In genomic region chr15:41827880-41828746, GRCh38 we compare ENCODE assay signal across 8 cellular contexts. TPM values are rescaled to one million over a fixed set of nuclear protein-coding genes. Genes with fewer than 3 reads are reported as not detected.
DNase-seq lines count a peak whose midpoint lies in the region; ATAC-seq and TF ChIP-seq lines count a peak whose summit lies in the region.

Gene JMJD7, plus strand, starts transcription at chr15:41828092. Its CDS starts 33 bp downstream, at chr15:41828125.

- H3K27me3 Mint-ChIP-seq in activated T-cell treated with anti-CD3 and anti-CD28 coated beads, Interleukin-2, amount 50 U/mL, for 4 hours (ENCODE audit: low read depth), result no peaks in the 10 kb centered on the region

- DNase-seq in CMK (ENCODE audit: low read depth) (peak; percentile 61), myocyte (ENCODE audit: low read depth) (peak; percentile 90)
- peak; percentile 98 for DNase-seq in activated T-cell treated with anti-CD3 and anti-CD28 coated beads, Interleukin-2, amount 50 U/mL, for 4 hours
- DNase-seq in stimulated activated CD8-positive, alpha-beta memory T cell treated with anti-CD3 and anti-CD28 coated beads, Interleukin-7, amount 100 ng/mL, for 24 hours (ENCODE audit: low read depth), result peak; percentile 96

- H3K36me3 ChIP-seq in HUES6 (ENCODE audit: control insufficient read depth, insufficient read depth, low read length), result peaks cover 19% of the 10 kb centered on the region

- H3K4me1 ChIP-seq in HUES6 (ENCODE audit: control insufficient read depth, insufficient read depth, low read length), result peaks cover 7% of the 10 kb centered on the region; the same call in 1 of the 2 replicates

- no peaks in the 10 kb centered on the region; the same call in 1 of the 2 replicates for H3K27me3 ChIP-seq in HUES6 (ENCODE audit: control insufficient read depth, insufficient read depth, low read length)

- no peaks in the 10 kb centered on the region for H3K9me3 ChIP-seq in HUES6 (ENCODE audit: control insufficient read depth, insufficient read depth, low read depth, low read length)

- H3K9me3 Mint-ChIP-seq in activated T-cell treated with anti-CD3 and anti-CD28 coated beads, Interleukin-2, amount 50 U/mL, for 4 hours, result no peaks in the 10 kb centered on the region

- peak within 1 kb of the TSS; percentile 88 for H3K9ac ChIP-seq in HUES6 (ENCODE audit: low read length)

- H3K36me3 Mint-ChIP-seq in activated T-cell treated with anti-CD3 and anti-CD28 coated beads, Interleukin-2, amount 50 U/mL, for 4 hours (ENCODE audit: insufficient read depth), result peaks cover 2% of the 10 kb centered on the region

- peak; percentile 18 for ATAC-seq in GM19468 (IDR thresholded peaks at IDR 0.05; ENCODE audit: extremely low read depth, unreplicated experiment)
- peak; percentile 92 to 93 for ATAC-seq in activated T-cell treated with anti-CD3 and anti-CD28 coated beads, Interleukin-2, amount 50 U/mL, for 4 hours
- peak; percentile 90 for ATAC-seq in esophagus mucosa

- peak within 1 kb of the TSS; percentile 91 for H3K4me3 Mint-ChIP-seq in activated T-cell treated with anti-CD3 and anti-CD28 coated beads, Interleukin-2, amount 50 U/mL, for 4 hours

- peak within 1 kb of the TSS; percentile 99 for H3K4me3 ChIP-seq in HUES6 (ENCODE audit: low read depth, low read length)

- no peak within 1 kb of the TSS for H3K27ac ChIP-seq in HUES6 (ENCODE audit: low read depth, low read length)

- peaks cover 42% of the 10 kb centered on the region for H3K4me1 Mint-ChIP-seq in activated T-cell treated with anti-CD3 and anti-CD28 coated beads, Interleukin-2, amount 50 U/mL, for 4 hours (ENCODE audit: low read depth)

TF ChIP-seq in PFSK-1, 5 proteins besides CTCF, POLR2A, EP300 and RAD21:
- TF ChIP-seq POLR2AphosphoS5 (IDR thresholded peaks at IDR 0.05; ENCODE audit: low read depth, low read length) (peak; percentile 94), REST (IDR thresholded peaks at IDR 0.05; ENCODE audit: insufficient read depth in 1 of 2, low read depth in 2 of 2, low read length in 2 of 2) (no peak), FOXP2 (optimal IDR thresholded peaks at IDR 0.05; ENCODE audit: borderline replicate concordance, extremely low read depth, extremely low read length, insufficient read depth) (peak; percentile 53), TAF1 (IDR thresholded peaks at IDR 0.05; ENCODE audit: borderline replicate concordance, insufficient read depth, low read length) (peak; percentile 77; the same call in 1 of the 2 replicates)
TF ChIP-seq in PFSK-1: peak in this region for 3.

RNA-seq across cellular contexts. Expression of gene JMJD7, which starts in this region (rescaled TPM):
- 22.9 TPM for polyA plus RNA-seq in PFSK-1 (2012; ENCODE audit: insufficient read length, low read depth)
- 10 to 100 TPM in 1 of 3 donors, 1 to 10 TPM in 2; 8.4 to 11.7 (median 8.8) TPM for total RNA-seq in activated T-cell treated with anti-CD3 and anti-CD28 coated beads, Interleukin-2, amount 50 U/mL, for 4 hours
- total RNA-seq in esophagus mucosa, result 35.4 TPM
- 9.4 and 12.4 TPM in 2 replicates for total RNA-seq in myocyte
- polyA plus RNA-seq in myocyte (2012), result 7.5 TPM

Comparison
In these comparisons a context has a peak if more than half of its experiments do, and no peak if none do; other contexts are left out.
1. ATAC-seq: peak in every context shown above with its lines; median percentile 92 in activated T-cell treated with anti-CD3 and anti-CD28 coated beads, Interleukin-2, amount 50 U/mL, for 4 hours; 90 in esophagus mucosa; 18 in GM19468.